9 cellular contexts compared by ENCODE assay signal in genomic region chr22:22959147-22959827, GRCh38.
DNase-seq lines count a peak whose midpoint lies in the region; ATAC-seq and TF ChIP-seq lines count a peak whose summit lies in the region.
"Had no signal": no experiment of that assay in that cellular context is flagged by ENCODE, and none has a peak within 500 bp of the region (broad histone marks: within the 10 kb centered on the region; RNA-seq: fewer than 3 reads in every experiment).

No MANE protein-coding gene starts in this region.

- peak; percentile 79 for ATAC-seq in left colon

- peak; percentile 64 for TF ChIP-seq CTCF in WI38 (IDR thresholded peaks at IDR 0.05; ENCODE audit: low read depth, low read length)

- DNase-seq in NCI-H2081 (lab: John Stamatoyannopoulos, UW) (peak; percentile 69 to 71), NCI-H2081 treated with DMSO at 0.1 percent for 48 hours (lab: John Stamatoyannopoulos, UW) (no peak), NCI-H2171 treated with DMSO at 0.1 percent for 48 hours (lab: John Stamatoyannopoulos, UW) (peak; percentile 87), caudate nucleus (lab: John Stamatoyannopoulos, UW) (peak in 57 of 61 donors; percentile 8 to 90 (median 64)), left colon (peak; percentile 64 to 88), posterior vena cava (ENCODE audit: low spot score) (no peak)
- DNase-seq in stimulated activated CD4-positive, alpha-beta T cell treated with anti-CD3 and anti-CD28 coated beads, TNF-alpha, amount 100 ng/mL, for 24 hours (ENCODE audit: low read depth in 3 of 3), result peak; percentile 44 to 68 (median 60)

- H3K27ac ChIP-seq in caudate nucleus (ENCODE audit: low read depth, low read length), result no peak overlapping the region
- H3K27ac ChIP-seq: BLaER1 treated with 17β-estradiol and CSF1 and Interleukin-3, amounts not matched to agents 10 nM and 100 nM had no signal

- H3K4me3 ChIP-seq in WI38 (ENCODE audit: low read depth, low read length), result no peak overlapping the region
- H3K4me3 ChIP-seq: BLaER1 treated with 17β-estradiol and CSF1 and Interleukin-3, amounts not matched to agents 10 nM and 100 nM had no signal

- intact Hi-C loops in left colon (cut with DNase I, micrococcal nuclease), result loop anchor here (2.0 to 5.0 kb wide), 3 partner anchors 112 to 170 kb away; no protein-coding TSS in a partner anchor
- intact Hi-C loops in posterior vena cava (cut with DNase I), result loop anchor here (2.0 to 10.0 kb wide), 3 partner anchors 104 to 170 kb away; no protein-coding TSS in a partner anchor

Comparison
In these comparisons a context has a peak if more than half of its experiments do, and no peak if none do; other contexts are left out.
1. DNase-seq: peak in NCI-H2081 (2 of 2), NCI-H2171 treated with DMSO at 0.1 percent for 48 hours (single experiment), caudate nucleus (57 of 61), left colon (2 of 2) and stimulated activated CD4-positive, alpha-beta T cell treated with anti-CD3 and anti-CD28 coated beads, TNF-alpha, amount 100 ng/mL, for 24 hours (3 of 3); none in NCI-H2081 treated with DMSO at 0.1 percent for 48 hours (single experiment) and posterior vena cava (single experiment).